34 cellular contexts compared by ENCODE assay signal in genomic region chr10:47233631-47234030, GRCh38.
"Had no signal": no experiment of that assay in that cellular context is flagged by ENCODE, and none has a peak within 500 bp of the region (broad histone marks: within the 10 kb centered on the region; RNA-seq: fewer than 3 reads in every experiment).

No MANE protein-coding gene starts in this region.

- H3K4me2 ChIP-seq: SK-N-SH had no signal

- H3K36me3 Mint-ChIP-seq: activated CD4-positive, alpha-beta memory T cell treated with anti-CD3 and anti-CD28 coated beads for 36 hours had no signal

- DNase-seq: activated B cell treated with CpG ODN at 0.5 μM for 24 hours; activated CD4-positive, alpha-beta memory T cell treated with anti-CD3 and anti-CD28 coated beads for 36 hours; activated CD4-positive, alpha-beta T cell treated with anti-CD3 and anti-CD28 coated beads for 4 hours; activated CD4-positive, alpha-beta T cell treated with anti-CD3 and anti-CD28 coated beads, Interleukin-2, amount 50 U/mL, for 1 hour; activated CD4-positive, CD25-positive, alpha-beta regulatory T cell treated with anti-CD3 and anti-CD28 coated beads, Interleukin-2, amount 50 U/mL, for 72 hours; activated effector memory CD4-positive, alpha-beta T cell treated with anti-CD3 and anti-CD28 coated beads, Interleukin-2, amount 50 U/mL, for 16 hours; activated naive CD4-positive, alpha-beta T cell; activated naive CD4-positive, alpha-beta T cell treated with anti-CD3 and anti-CD28 coated beads, Interleukin-2, amount 50 U/mL, for 16 hours; activated naive CD8-positive, alpha-beta T cell treated with anti-CD3 and anti-CD28 coated beads for 36 hours; activated T-cell treated with anti-CD3 and anti-CD28 coated beads, Interleukin-2, amount 50 U/mL, for 1 hour; activated T-cell treated with anti-CD3 and anti-CD28 coated beads, Interleukin-2, amount 50 U/mL, for 72 hours; amniotic stem cell; aorta; NCI-H1092 treated with DMSO at 0.1 percent for 48 hours; NCI-H1417; NCI-H146; NCI-H187; NCI-H2029 treated with DMSO at 0.1 percent for 48 hours; NCI-H2107; NCI-H2171; NCI-H510A; NCI-H526; NCI-H748 treated with DMSO at 0.1 percent for 48 hours; NK-92 treated with Interleukin-12 subunit alpha and Interleukin-12 subunit beta, amount 100 ng/mL, for 24 hours; PC-3; SHP77 treated with DMSO at 0.1 percent for 48 hours; SK-N-SH; T-helper 17 cell; T-helper 9 cell had no signal

- H3K4me1 ChIP-seq: SJSA1 had no signal

- H3K4me3 ChIP-seq: cardiac muscle cell, K562, SJSA1 had no signal

- H3K9ac ChIP-seq: SK-N-SH had no signal

- H3K27ac ChIP-seq: cardiac muscle cell, SJSA1, VCaP had no signal

- H3K27ac Mint-ChIP-seq: activated B cell treated with CpG ODN at 0.5 μM for 24 hours; activated CD4-positive, alpha-beta memory T cell treated with anti-CD3 and anti-CD28 coated beads for 36 hours; activated naive CD8-positive, alpha-beta T cell treated with anti-CD3 and anti-CD28 coated beads for 36 hours; activated T-cell treated with anti-CD3 and anti-CD28 coated beads, Interleukin-2, amount 50 U/mL, for 72 hours; activated T-helper 17 cell treated with anti-CD3 and anti-CD28 coated beads, Interleukin-2, amount 50 U/mL, for 72 hours; T-helper 17 cell had no signal

- H3K27me3 ChIP-seq: cardiac muscle cell, SJSA1 had no signal

- H3K27me3 Mint-ChIP-seq: activated B cell treated with CpG ODN at 0.5 μM for 24 hours; activated CD4-positive, alpha-beta memory T cell treated with anti-CD3 and anti-CD28 coated beads for 36 hours; activated naive CD8-positive, alpha-beta T cell treated with anti-CD3 and anti-CD28 coated beads for 36 hours; activated T-helper 17 cell treated with anti-CD3 and anti-CD28 coated beads, Interleukin-2, amount 50 U/mL, for 72 hours; T-helper 17 cell had no signal

- H3K9me3 ChIP-seq: SJSA1, SK-N-SH had no signal

- H3K36me3 ChIP-seq: cardiac muscle cell, SJSA1 had no signal

- ATAC-seq: activated T-cell treated with anti-CD3 and anti-CD28 coated beads, Interleukin-2, amount 50 U/mL, for 72 hours; activated T-helper 17 cell treated with anti-CD3 and anti-CD28 coated beads, Interleukin-2, amount 50 U/mL, for 72 hours; K562; PC-3; T-helper 17 cell had no signal

- H3K4me1 Mint-ChIP-seq: activated B cell treated with CpG ODN at 0.5 μM for 24 hours had no signal

- H3K4me3 Mint-ChIP-seq: activated B cell treated with CpG ODN at 0.5 μM for 24 hours; activated CD4-positive, alpha-beta memory T cell treated with anti-CD3 and anti-CD28 coated beads for 36 hours; activated naive CD8-positive, alpha-beta T cell treated with anti-CD3 and anti-CD28 coated beads for 36 hours; activated T-cell treated with anti-CD3 and anti-CD28 coated beads, Interleukin-2, amount 50 U/mL, for 72 hours; activated T-helper 17 cell treated with anti-CD3 and anti-CD28 coated beads, Interleukin-2, amount 50 U/mL, for 72 hours; T-helper 17 cell had no signal
